ENCODE assay signal across 8 cellular contexts in genomic region chr7:156827587-156828203, GRCh38.
DNase-seq lines count a peak whose midpoint lies in the region; ATAC-seq and TF ChIP-seq lines count a peak whose summit lies in the region.

No MANE protein-coding gene starts in this region.

- H3K27ac Mint-ChIP-seq in osteocyte (ENCODE audit: unreplicated experiment) = no peak overlapping the region
- H3K27ac Mint-ChIP-seq in activated naive CD4-positive, alpha-beta T cell treated with anti-CD3 and anti-CD28 coated beads, Interleukin-2, amount 50 U/mL, for 72 hours = no peak overlapping the region

- H3K9me3 Mint-ChIP-seq in osteocyte (ENCODE audit: unreplicated experiment) = no peaks in the 10 kb centered on the region
- H3K9me3 Mint-ChIP-seq in activated naive CD4-positive, alpha-beta T cell treated with anti-CD3 and anti-CD28 coated beads, Interleukin-2, amount 50 U/mL, for 72 hours = no peaks in the 10 kb centered on the region

- no peaks in the 10 kb centered on the region for H3K27me3 Mint-ChIP-seq in osteocyte (ENCODE audit: unreplicated experiment)

- TF ChIP-seq CTCF in osteocyte (IDR thresholded peaks at IDR 0.05) = peak; percentile 64

- H3K36me3 Mint-ChIP-seq in osteocyte (ENCODE audit: unreplicated experiment) = peaks cover 7% of the 10 kb centered on the region
- H3K36me3 Mint-ChIP-seq in activated naive CD4-positive, alpha-beta T cell treated with anti-CD3 and anti-CD28 coated beads, Interleukin-2, amount 50 U/mL, for 72 hours = no peaks in the 10 kb centered on the region

- no peak for ATAC-seq in activated naive CD4-positive, alpha-beta T cell treated with anti-CD3 and anti-CD28 coated beads, Interleukin-2, amount 50 U/mL, for 72 hours
- no peak for ATAC-seq in GM21528 (IDR thresholded peaks at IDR 0.05; ENCODE audit: low FRiP score, unreplicated experiment)

- no peaks in the 10 kb centered on the region for H3K4me1 Mint-ChIP-seq in osteocyte (ENCODE audit: unreplicated experiment)

- peak; percentile 33 for DNase-seq in EH (ENCODE audit: low read depth)
- DNase-seq in NAMALWA (ENCODE audit: low spot score) = peak; percentile 56
- peak; percentile 50 for DNase-seq in dermis blood vessel endothelial cell
- DNase-seq in osteocyte (ENCODE audit: extremely low spot score, unreplicated experiment) = no peak
- no peak for DNase-seq in DMS79 (lab: John Stamatoyannopoulos, UW)
- no peak for DNase-seq in activated naive CD4-positive, alpha-beta T cell treated with anti-CD3 and anti-CD28 coated beads, Interleukin-2, amount 50 U/mL, for 72 hours (ENCODE audit: low spot score in 2 of 2)
- no peak for DNase-seq in SHP77 (lab: John Stamatoyannopoulos, UW)

- H3K4me3 Mint-ChIP-seq in osteocyte (ENCODE audit: unreplicated experiment) = no peak overlapping the region

Comparison
In these comparisons a context has a peak if more than half of its experiments do, and no peak if none do; other contexts are left out.
1. DNase-seq: peak in EH (single experiment), NAMALWA (single experiment) and dermis blood vessel endothelial cell (single experiment); none in osteocyte (single experiment), DMS79 (single experiment), activated naive CD4-positive, alpha-beta T cell treated with anti-CD3 and anti-CD28 coated beads, Interleukin-2, amount 50 U/mL, for 72 hours (0 of 2) and SHP77 (0 of 2).